In the genomic region with DNA sequence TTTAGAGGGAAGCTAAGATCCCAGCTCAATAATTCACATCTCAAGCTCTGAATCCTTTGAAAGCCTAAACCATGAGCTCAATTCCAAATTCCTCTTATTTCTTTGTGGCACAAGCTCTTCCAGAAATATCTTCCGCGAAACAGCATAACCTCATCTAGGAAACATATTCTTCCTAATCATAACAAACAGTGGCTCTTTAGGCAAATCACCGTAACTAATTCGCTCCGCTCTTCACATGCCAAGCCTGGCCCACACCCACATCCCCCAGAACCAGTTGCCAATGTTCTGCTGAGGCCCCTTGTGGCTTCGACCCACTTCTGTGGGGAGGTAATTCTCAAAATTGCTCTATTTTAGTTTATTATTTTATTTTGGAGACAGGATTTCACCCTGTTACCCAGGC, we compare ENCODE assay signal across 8 cellular contexts. TPM values are rescaled to one million over a fixed set of nuclear protein-coding genes. Genes with fewer than 3 reads are reported as not detected.
"Had no signal": no experiment of that assay in that cellular context is flagged by ENCODE, and none has a peak within 500 bp of the region (broad histone marks: within the 10 kb centered on the region; RNA-seq: fewer than 3 reads in every experiment).

No MANE protein-coding gene starts in this region.

- H3K4me3 ChIP-seq: K562 had no signal

- H3K27ac ChIP-seq: HL-60 had no signal

- DNase-seq: IMR-90, KBM-7, KG1 had no signal

RNA-seq across cellular contexts. Expression of a gene that starts 19.2 kb away (rescaled TPM):
- total RNA-seq: HepG2, HT-29, HT1080, IMR-90, K562 had no signal
